In genomic region chr5:125424851-125425250, GRCh38 we compare ENCODE assay signal across 19 cellular contexts.
DNase-seq lines count a peak whose midpoint lies in the region; ATAC-seq and TF ChIP-seq lines count a peak whose summit lies in the region.
"Had no signal": no experiment of that assay in that cellular context is flagged by ENCODE, and none has a peak within 500 bp of the region (broad histone marks: within the 10 kb centered on the region; RNA-seq: fewer than 3 reads in every experiment).

No MANE protein-coding gene starts in this region.

- no peaks in the 10 kb centered on the region for H3K9me3 Mint-ChIP-seq in GM23338

- no peak overlapping the region for H3K27ac ChIP-seq in A673 (ENCODE audit: low read depth, low read length, poor library complexity, severe bottlenecking)
- no peak overlapping the region for H3K27ac ChIP-seq in GM23338 (ENCODE audit: low read depth)
- H3K27ac ChIP-seq in mesendoderm (ENCODE audit: low read depth, low read length): no peak overlapping the region
- H3K27ac ChIP-seq: A549; BLaER1 treated with 17β-estradiol and CSF1 and Interleukin-3, amounts not matched to agents 10 nM and 100 nM; SK-N-MC had no signal

- H3K4ac ChIP-seq in mesendoderm (ENCODE audit: low read depth, low read length): no peak overlapping the region

- H3K36me3 ChIP-seq in A673 (ENCODE audit: insufficient read depth, low read length, poor library complexity, severe bottlenecking): no peaks in the 10 kb centered on the region
- no peaks in the 10 kb centered on the region for H3K36me3 ChIP-seq in GM23338 (ENCODE audit: insufficient read depth)
- no peaks in the 10 kb centered on the region for H3K36me3 ChIP-seq in mesendoderm (ENCODE audit: control insufficient read depth, insufficient read depth, low read length)
- H3K36me3 ChIP-seq: BLaER1 treated with 17β-estradiol and CSF1 and Interleukin-3, amounts not matched to agents 10 nM and 100 nM; HAP-1 had no signal

- H3K27me3 ChIP-seq in A673 (replicated peaks; ENCODE audit: insufficient read depth, low read depth, low read length, poor library complexity) (no peaks in the 10 kb centered on the region), GM23338 (ENCODE audit: insufficient read depth) (no peaks in the 10 kb centered on the region), mesendoderm (ENCODE audit: insufficient read depth, low read length, poor library complexity) (no peaks in the 10 kb centered on the region)
- H3K27me3 ChIP-seq: BLaER1 treated with 17β-estradiol and CSF1 and Interleukin-3, amounts not matched to agents 10 nM and 100 nM had no signal

- H2BK5ac ChIP-seq in mesendoderm (ENCODE audit: low read length): no peak overlapping the region

- intact Hi-C loops in A673 (cut with micrococcal nuclease; ENCODE audit: unreplicated experiment): no loop called here

- H2AFZ ChIP-seq in GM23338: peak overlapping the region; percentile 53; the same call in 1 of the 2 replicates

- CTCF ChIA-PET in A673 (lab: Charles Lee): no interaction called here

- H3K9me3 ChIP-seq in A673 (ENCODE audit: low read depth, low read length, poor library complexity, severe bottlenecking): no peaks in the 10 kb centered on the region
- H3K9me3 ChIP-seq: HAP-1 had no signal

- no peak overlapping the region for H3K23ac ChIP-seq in mesendoderm (ENCODE audit: low read length)

- H3K27ac Mint-ChIP-seq in GM23338: no peak overlapping the region
- H3K27ac Mint-ChIP-seq: CD8-positive, alpha-beta T cell had no signal

- ATAC-seq in GM23338 (no peak), HG02885 (IDR thresholded peaks at IDR 0.05; ENCODE audit: poor library complexity, unreplicated experiment) (no peak), GM21515 (IDR thresholded peaks at IDR 0.05; ENCODE audit: unreplicated experiment) (no peak)
- ATAC-seq: A549; CD8-positive, alpha-beta T cell had no signal

- BruUV-seq in A673 (replicated peaks; lab: Mats Ljungman, UMichigan): no TSS peak

- no peak overlapping the region for H2BK15ac ChIP-seq in mesendoderm (replicated peaks; ENCODE audit: low read depth)

- H3K79me1 ChIP-seq in mesendoderm (ENCODE audit: low read length): no peaks in the 10 kb centered on the region

- H3K4me3 Mint-ChIP-seq in GM23338: no peak overlapping the region
- H3K4me3 Mint-ChIP-seq: CD8-positive, alpha-beta T cell had no signal

- POLR2A ChIA-PET in A673 (lab: Charles Lee; ENCODE audit: low non-redundant PET): no interaction called here

- H3K27me3 Mint-ChIP-seq in GM23338 (ENCODE audit: insufficient read depth, low read depth, poor library complexity): peaks cover 1% of the 10 kb centered on the region

- peak; percentile 21 for DNase-seq in A673 (ENCODE audit: low spot score)
- DNase-seq in GM23338 (ENCODE audit: low spot score): no peak
- peak; percentile 88 for DNase-seq in NCI-H82 (lab: John Stamatoyannopoulos, UW)
- DNase-seq in mesendoderm: peak; percentile 19
- no peak for DNase-seq in globus pallidus (ENCODE audit: low spot score)
- DNase-seq: CD8-positive, alpha-beta T cell; DND-41; IMR-90; NCI-H187 treated with DMSO at 0.1 percent for 48 hours; NCI-H2227 treated with DMSO at 0.1 percent for 48 hours; NCI-H510A treated with DMSO at 0.1 percent for 48 hours; NK-92 treated with Interleukin-12 subunit alpha and Interleukin-12 subunit beta, amount 100 ng/mL, for 24 hours; Right ventricle myocardium superior had no signal

- H2BK120ac ChIP-seq in mesendoderm (ENCODE audit: low read depth, low read length): no peak overlapping the region

- H3K4me3 ChIP-seq in A673 (ENCODE audit: low read depth, low read length, poor library complexity, severe bottlenecking) (no peak overlapping the region), GM23338 (no peak overlapping the region), mesendoderm (ENCODE audit: low read length) (no peak overlapping the region)
- H3K4me3 ChIP-seq: A549; BLaER1 treated with 17β-estradiol and CSF1 and Interleukin-3, amounts not matched to agents 10 nM and 100 nM; HAP-1; SK-N-MC had no signal

- no peaks in the 10 kb centered on the region for H3F3A ChIP-seq in GM23338 (replicated peaks; ENCODE audit: low read depth)

- H4K8ac ChIP-seq in mesendoderm (ENCODE audit: low read depth, low read length): no peak overlapping the region

- H4K5ac ChIP-seq in mesendoderm (ENCODE audit: low read length): no peak overlapping the region

- no peaks in the 10 kb centered on the region for H4K20me1 ChIP-seq in GM23338 (replicated peaks; ENCODE audit: insufficient read depth)
- H4K20me1 ChIP-seq: BLaER1 treated with 17β-estradiol and CSF1 and Interleukin-3, amounts not matched to agents 10 nM and 100 nM had no signal

- H3K18ac ChIP-seq in mesendoderm (ENCODE audit: low read length): no peak overlapping the region

- H3K4me1 Mint-ChIP-seq in GM23338: peaks cover 30% of the 10 kb centered on the region

- WGBS in mesendoderm (ENCODE audit: extremely low coverage, insufficient coverage, low lambda C conversion rate): no CpG with 5 or more reads among the region's 3 CpGs

- H3K36me3 Mint-ChIP-seq in GM23338 (ENCODE audit: low read depth): no peaks in the 10 kb centered on the region
- H3K36me3 Mint-ChIP-seq: CD8-positive, alpha-beta T cell had no signal

- H3K4me1 ChIP-seq in A673 (ENCODE audit: insufficient read depth, low read length, poor library complexity, severe bottlenecking) (peaks cover 37% of the 10 kb centered on the region), GM23338 (ENCODE audit: insufficient read depth) (peaks cover 16% of the 10 kb centered on the region; the same call in 1 of the 2 replicates), mesendoderm (ENCODE audit: control insufficient read depth, low read depth, low read length) (no peaks in the 10 kb centered on the region)
- H3K4me1 ChIP-seq: A549; BLaER1 treated with 17β-estradiol and CSF1 and Interleukin-3, amounts not matched to agents 10 nM and 100 nM; HAP-1 had no signal

- H3K9me2 ChIP-seq in GM23338 (ENCODE audit: insufficient read depth): 0 out of 2 replicates have a peak, but pooled peaks cover 2% of the 10 kb centered on the region

- H3K79me2 ChIP-seq in GM23338 (replicated peaks; ENCODE audit: insufficient read depth): no peaks in the 10 kb centered on the region
- H3K79me2 ChIP-seq in mesendoderm (ENCODE audit: control insufficient read depth, insufficient read depth, low read length): no peaks in the 10 kb centered on the region

- TF ChIP-seq CTCF in A673 (conservative IDR thresholded peaks at IDR 0.05; ENCODE audit: low read depth, low read length) (no peak), GM23338 (conservative IDR thresholded peaks at IDR 0.05; ENCODE audit: low read depth in 2 of 2) (no peak)

- no peak overlapping the region for H3K9ac ChIP-seq in mesendoderm (ENCODE audit: low read length)
- H3K9ac ChIP-seq: BLaER1 treated with 17β-estradiol and CSF1 and Interleukin-3, amounts not matched to agents 10 nM and 100 nM had no signal

- H2AK5ac ChIP-seq in mesendoderm (ENCODE audit: low read length): no peak overlapping the region

- H3K56ac ChIP-seq in mesendoderm (ENCODE audit: low read length): no peak overlapping the region

- no peak overlapping the region for H3K4me2 ChIP-seq in GM23338
- no peak overlapping the region for H3K4me2 ChIP-seq in mesendoderm (ENCODE audit: low read length)
- H3K4me2 ChIP-seq: A549; BLaER1 treated with 17β-estradiol and CSF1 and Interleukin-3, amounts not matched to agents 10 nM and 100 nM had no signal

TF ChIP-seq in GM23338, 12 proteins besides CTCF, POLR2A, EP300 and RAD21 (continues in another document):
- TF ChIP-seq NANOG (IDR thresholded peaks at IDR 0.05; ENCODE audit: borderline replicate concordance) (no peak), CREB1 (CRISPR knock-in tag; IDR thresholded peaks at IDR 0.05; ENCODE audit: low read depth) (no peak), POLR2AphosphoS5 (IDR thresholded peaks at IDR 0.05; ENCODE audit: low read depth) (no peak), JUNB (IDR thresholded peaks at IDR 0.05; ENCODE audit: unreplicated experiment) (no peak), ETS1 (IDR thresholded peaks at IDR 0.05) (no peak), ZNF114 (CRISPR knock-in tag; IDR thresholded peaks at IDR 0.05) (no peak), EZH2phosphoT487 (IDR thresholded peaks at IDR 0.05; ENCODE audit: unreplicated experiment) (no peak)

Comparison
In these comparisons a context has a peak if more than half of its experiments do, and no peak if none do; other contexts are left out.
1. DNase-seq: peak in A673 (single experiment), NCI-H82 (single experiment) and mesendoderm (single experiment); none in GM23338 (single experiment) and globus pallidus (single experiment).